ENCODE assay signal across 7 cellular contexts in the genomic region with DNA sequence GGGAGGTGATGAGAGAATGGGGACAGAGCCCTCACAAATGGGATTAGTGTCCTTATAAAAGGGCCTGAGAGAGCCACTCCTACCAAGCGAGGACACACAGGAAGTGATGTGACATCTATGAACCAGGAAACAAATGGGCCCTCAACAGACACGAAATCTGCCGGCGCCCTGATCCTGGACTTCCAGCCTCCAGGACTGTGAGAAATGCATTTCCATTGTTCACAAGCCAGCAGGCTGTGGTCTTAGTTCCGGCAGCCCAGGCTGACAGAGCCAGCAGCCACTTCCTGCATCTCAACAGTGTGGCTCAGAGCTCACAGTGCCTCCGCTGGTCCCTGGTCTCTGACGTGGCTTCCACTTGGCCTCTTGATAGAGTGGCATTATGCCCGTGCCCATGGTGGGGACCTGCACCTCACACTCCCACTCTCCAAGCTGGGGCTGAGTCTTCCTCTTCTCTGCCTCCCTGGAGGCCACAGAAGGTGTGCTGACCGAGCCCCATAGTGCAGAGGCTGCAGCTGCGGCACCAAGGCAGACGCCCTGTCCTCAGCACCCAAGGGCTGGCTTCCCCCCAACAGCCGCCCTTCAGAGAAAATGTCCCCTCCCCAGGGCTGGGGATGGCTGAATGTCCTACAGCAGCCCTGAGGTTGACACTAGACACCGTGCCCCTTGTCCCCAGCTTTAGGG. TPM values are rescaled to one million over a fixed set of nuclear protein-coding genes. Genes with fewer than 3 reads are reported as not detected.
A peak's percentile ranks its signal among the peaks of the same experiment; 100 is the strongest.
DNase-seq lines count a peak whose midpoint lies in the region; ATAC-seq and TF ChIP-seq lines count a peak whose summit lies in the region.

No MANE protein-coding gene starts in this region.

- H3K9me3 ChIP-seq in right cardiac atrium (ENCODE audit: control insufficient read depth, low read length) = no peaks in the 10 kb centered on the region
- no peaks in the 10 kb centered on the region for H3K9me3 ChIP-seq in hepatocyte (ENCODE audit: low read depth)

- H3K27ac ChIP-seq in right cardiac atrium (ENCODE audit: low read length) (peak overlapping the region; percentile 40), hepatocyte (no peak overlapping the region)

- no peaks in the 10 kb centered on the region for H3K27me3 Mint-ChIP-seq in activated T-helper 2 cell treated with anti-CD3 and anti-CD28 coated beads, Interferon-gamma antibody, Interleukin-2, Interleukin-4, amounts not matched to agents 10 μg/mL and 5 μg/mL and 100 μg/mL, durations not matched to agents 14 hours and 24 hours and 36 hours (ENCODE audit: low read depth)
- H3K27me3 Mint-ChIP-seq in stimulated activated naive CD8-positive, alpha-beta T cell treated with anti-CD3 and anti-CD28 coated beads, Interleukin-15, amount 100 ng/mL, for 72 hours = no peaks in the 10 kb centered on the region

- ATAC-seq in right cardiac atrium = peak; percentile 18 to 71
- ATAC-seq in stimulated activated naive CD8-positive, alpha-beta T cell treated with anti-CD3 and anti-CD28 coated beads, Interleukin-15, amount 100 ng/mL, for 72 hours = peak; percentile 90
- no peak for ATAC-seq in GM19467 (IDR thresholded peaks at IDR 0.05; ENCODE audit: unreplicated experiment)

- H3K27me3 ChIP-seq in right cardiac atrium (ENCODE audit: control insufficient read depth, insufficient read depth) (no peaks in the 10 kb centered on the region), hepatocyte (no peaks in the 10 kb centered on the region)

- WGBS in right cardiac atrium = 66% methylated on average over 13 of the region's 13 CpGs
- WGBS in hepatocyte (ENCODE audit: low lambda C conversion rate, missing lambda C conversion rate) = 88% methylated on average over 13 of the region's 13 CpGs

- H3K4me1 ChIP-seq in right cardiac atrium (ENCODE audit: control insufficient read depth, insufficient read depth, low read length) = peaks cover 4% of the 10 kb centered on the region
- H3K4me1 ChIP-seq in hepatocyte (ENCODE audit: insufficient read depth) = peaks cover 5% of the 10 kb centered on the region

- no peaks in the 10 kb centered on the region for H3K9me2 ChIP-seq in hepatocyte (replicated peaks; ENCODE audit: insufficient read depth)

- peak overlapping the region; percentile 84 for H3K27ac Mint-ChIP-seq in activated T-helper 2 cell treated with anti-CD3 and anti-CD28 coated beads, Interferon-gamma antibody, Interleukin-2, Interleukin-4, amounts not matched to agents 10 μg/mL and 5 μg/mL and 100 μg/mL, durations not matched to agents 14 hours and 24 hours and 36 hours
- peak overlapping the region; percentile 79 to 95 for H3K27ac Mint-ChIP-seq in stimulated activated naive CD8-positive, alpha-beta T cell treated with anti-CD3 and anti-CD28 coated beads, Interleukin-15, amount 100 ng/mL, for 72 hours

- in situ Hi-C loops in SK-MEL-5 (cut with HindIII; ENCODE audit: low pct_unique_long_range_greater_than_20kb, low sequenced_read_pairs) = no loop called here

- no peak overlapping the region for H2AFZ ChIP-seq in hepatocyte

- H3K4me1 Mint-ChIP-seq in activated T-helper 2 cell treated with anti-CD3 and anti-CD28 coated beads, Interferon-gamma antibody, Interleukin-2, Interleukin-4, amounts not matched to agents 10 μg/mL and 5 μg/mL and 100 μg/mL, durations not matched to agents 14 hours and 24 hours and 36 hours (ENCODE audit: low read depth) = peaks cover 19% of the 10 kb centered on the region
- peaks cover 40% of the 10 kb centered on the region for H3K4me1 Mint-ChIP-seq in stimulated activated naive CD8-positive, alpha-beta T cell treated with anti-CD3 and anti-CD28 coated beads, Interleukin-15, amount 100 ng/mL, for 72 hours

- peak overlapping the region; percentile 56 for H3K4me3 Mint-ChIP-seq in activated T-helper 2 cell treated with anti-CD3 and anti-CD28 coated beads, Interferon-gamma antibody, Interleukin-2, Interleukin-4, amounts not matched to agents 10 μg/mL and 5 μg/mL and 100 μg/mL, durations not matched to agents 14 hours and 24 hours and 36 hours (ENCODE audit: low read depth)
- H3K4me3 Mint-ChIP-seq in stimulated activated naive CD8-positive, alpha-beta T cell treated with anti-CD3 and anti-CD28 coated beads, Interleukin-15, amount 100 ng/mL, for 72 hours = peak overlapping the region; percentile 49 to 79

- no peaks in the 10 kb centered on the region for H4K20me1 ChIP-seq in hepatocyte (ENCODE audit: insufficient read depth, poor library complexity, severe bottlenecking)

- H3K4me2 ChIP-seq in hepatocyte = no peak overlapping the region

- no peaks in the 10 kb centered on the region for H3K9me3 Mint-ChIP-seq in activated T-helper 2 cell treated with anti-CD3 and anti-CD28 coated beads, Interferon-gamma antibody, Interleukin-2, Interleukin-4, amounts not matched to agents 10 μg/mL and 5 μg/mL and 100 μg/mL, durations not matched to agents 14 hours and 24 hours and 36 hours
- no peaks in the 10 kb centered on the region for H3K9me3 Mint-ChIP-seq in stimulated activated naive CD8-positive, alpha-beta T cell treated with anti-CD3 and anti-CD28 coated beads, Interleukin-15, amount 100 ng/mL, for 72 hours

- no peaks in the 10 kb centered on the region for H3K36me3 ChIP-seq in hepatocyte (replicated peaks; ENCODE audit: insufficient read depth, low read depth)

- H3K36me3 Mint-ChIP-seq in activated T-helper 2 cell treated with anti-CD3 and anti-CD28 coated beads, Interferon-gamma antibody, Interleukin-2, Interleukin-4, amounts not matched to agents 10 μg/mL and 5 μg/mL and 100 μg/mL, durations not matched to agents 14 hours and 24 hours and 36 hours (ENCODE audit: low read depth) = peaks cover 11% of the 10 kb centered on the region

- peaks cover 5% of the 10 kb centered on the region for H3K79me2 ChIP-seq in hepatocyte

- DNase-seq in SK-MEL-5 (ENCODE audit: low read depth, low spot score) (peak; percentile 62), right cardiac atrium (peak in 1 of 3 donors; percentile 77), hepatocyte (ENCODE audit: low spot score) (no peak), NCI-H1105 treated with DMSO at 0.1 percent for 48 hours (lab: John Stamatoyannopoulos, UW) (no peak)
- DNase-seq in activated T-helper 2 cell treated with anti-CD3 and anti-CD28 coated beads, Interferon-gamma antibody, Interleukin-2, Interleukin-4, amounts not matched to agents 10 μg/mL and 5 μg/mL and 100 μg/mL, durations not matched to agents 14 hours and 24 hours and 36 hours (ENCODE audit: low spot score) = peak; percentile 45
- DNase-seq in stimulated activated naive CD8-positive, alpha-beta T cell treated with anti-CD3 and anti-CD28 coated beads, Interleukin-15, amount 100 ng/mL, for 72 hours = peak; percentile 54 to 61

- intact Hi-C loops in activated T-helper 2 cell treated with anti-CD3 and anti-CD28 coated beads, Interferon-gamma antibody, Interleukin-2, Interleukin-4, amounts not matched to agents 10 μg/mL and 5 μg/mL and 100 μg/mL, durations not matched to agents 14 hours and 24 hours and 36 hours (cut with micrococcal nuclease) = loop anchor here (1.0 kb wide), 2 partner anchors 44 to 56 kb away; no protein-coding TSS in a partner anchor
- intact Hi-C loops in right cardiac atrium (cut with DNase I) = loop anchor here in 1 of 4 donors (5.0 kb wide), 1 partner anchor 59 kb away; no protein-coding TSS in a partner anchor

- H3K4me3 ChIP-seq in right cardiac atrium (ENCODE audit: low read length) (no peak overlapping the region), hepatocyte (no peak overlapping the region)

- no peak for TF ChIP-seq CTCF in hepatocyte (IDR thresholded peaks at IDR 0.05; ENCODE audit: poor library complexity)

RNA-seq across cellular contexts. Expression of a gene that starts 44.9 kb away (rescaled TPM):
- 125 and 132 TPM in 2 replicates for total RNA-seq in SK-MEL-5 (2014; rRNA removed; shearing (Covaris generic))
- polyA plus RNA-seq in SK-MEL-5 (2015; cell fraction: cytosol; rRNA removed) = 282 and 284 TPM in 2 replicates
- polyA plus RNA-seq in SK-MEL-5 (2015; cell fraction: nucleus; rRNA removed) = 32.8 and 50.4 TPM in 2 replicates
- total RNA-seq in activated T-helper 2 cell treated with anti-CD3 and anti-CD28 coated beads, Interferon-gamma antibody, Interleukin-2, Interleukin-4, amounts not matched to agents 10 μg/mL and 5 μg/mL and 100 μg/mL, durations not matched to agents 14 hours and 24 hours and 36 hours = 128 and 132 TPM in 2 replicates
- total RNA-seq in right cardiac atrium = 1 to 10 TPM; 5.9 to 9.5 (median 7.9) TPM
- 7.5 TPM for polyA plus RNA-seq in right cardiac atrium
- total RNA-seq in hepatocyte = 20.3 and 25.8 TPM in 2 replicates
- 38.1 and 39.9 TPM in 2 replicates for polyA plus RNA-seq in hepatocyte

Comparison
In these comparisons a context has a peak if more than half of its experiments do, and no peak if none do; other contexts are left out.
1. DNase-seq: peak in SK-MEL-5 (single experiment), activated T-helper 2 cell treated with anti-CD3 and anti-CD28 coated beads, Interferon-gamma antibody, Interleukin-2, Interleukin-4, amounts not matched to agents 10 μg/mL and 5 μg/mL and 100 μg/mL, durations not matched to agents 14 hours and 24 hours and 36 hours (single experiment) and stimulated activated naive CD8-positive, alpha-beta T cell treated with anti-CD3 and anti-CD28 coated beads, Interleukin-15, amount 100 ng/mL, for 72 hours (2 of 2); none in hepatocyte (single experiment) and NCI-H1105 treated with DMSO at 0.1 percent for 48 hours (single experiment).